In genomic region chr17:10674696-10675095, GRCh38 we compare ENCODE assay signal across 21 cellular contexts. TPM values are rescaled to one million over a fixed set of nuclear protein-coding genes. Genes with fewer than 3 reads are reported as not detected.
"Had no signal": no experiment of that assay in that cellular context is flagged by ENCODE, and none has a peak within 500 bp of the region (broad histone marks: within the 10 kb centered on the region; RNA-seq: fewer than 3 reads in every experiment).

No MANE protein-coding gene starts in this region.

- H2AFZ ChIP-seq: hepatocyte had no signal

- H3K4me1 ChIP-seq: esophagus muscularis mucosa, foreskin keratinocyte, gastroesophageal sphincter, heart left ventricle, left lung, lower lobe of right lung had no signal

- H3K79me2 ChIP-seq: hepatocyte had no signal

- H3K4me2 ChIP-seq: hepatocyte had no signal

- ATAC-seq: foreskin keratinocyte, gastroesophageal sphincter, heart left ventricle, left lung, left ventricle myocardium superior, lower lobe of right lung, mucosa of descending colon had no signal

- H3K9me3 ChIP-seq: esophagus muscularis mucosa, gastroesophageal sphincter, heart left ventricle, left lung, lower lobe of right lung, mucosa of descending colon had no signal

- H3K4me3 ChIP-seq: coronary artery, dorsolateral prefrontal cortex, esophagus muscularis mucosa, gastroesophageal sphincter, heart left ventricle, hepatocyte, left lung, lower lobe of right lung, mucosa of descending colon had no signal

- DNase-seq: dermis blood vessel endothelial cell; dorsolateral prefrontal cortex; effector CD4-positive, alpha-beta T cell; effector memory CD4-positive, alpha-beta T cell; foreskin keratinocyte; heart left ventricle; hypothalamus; immature natural killer cell; islet precursor cell; kidney; kidney glomerular epithelial cell; left lung; left ventricle myocardium superior; lower lobe of right lung; mesenchymal stem cell; mucosa of descending colon had no signal

- H3K27me3 ChIP-seq: dorsolateral prefrontal cortex, esophagus muscularis mucosa, foreskin keratinocyte, gastroesophageal sphincter, heart left ventricle, hepatocyte, left lung had no signal

- H3K27ac ChIP-seq: coronary artery, dorsolateral prefrontal cortex, foreskin keratinocyte, gastroesophageal sphincter, heart left ventricle, left lung, lower lobe of right lung had no signal

RNA-seq across cellular contexts. Expression of gene TMEM220, which starts 55.1 kb away (rescaled TPM):
- total RNA-seq: epithelial cell of proximal tubule had no signal
